Comparison of ENCODE assay signal across 7 cellular contexts in the genomic region with DNA sequence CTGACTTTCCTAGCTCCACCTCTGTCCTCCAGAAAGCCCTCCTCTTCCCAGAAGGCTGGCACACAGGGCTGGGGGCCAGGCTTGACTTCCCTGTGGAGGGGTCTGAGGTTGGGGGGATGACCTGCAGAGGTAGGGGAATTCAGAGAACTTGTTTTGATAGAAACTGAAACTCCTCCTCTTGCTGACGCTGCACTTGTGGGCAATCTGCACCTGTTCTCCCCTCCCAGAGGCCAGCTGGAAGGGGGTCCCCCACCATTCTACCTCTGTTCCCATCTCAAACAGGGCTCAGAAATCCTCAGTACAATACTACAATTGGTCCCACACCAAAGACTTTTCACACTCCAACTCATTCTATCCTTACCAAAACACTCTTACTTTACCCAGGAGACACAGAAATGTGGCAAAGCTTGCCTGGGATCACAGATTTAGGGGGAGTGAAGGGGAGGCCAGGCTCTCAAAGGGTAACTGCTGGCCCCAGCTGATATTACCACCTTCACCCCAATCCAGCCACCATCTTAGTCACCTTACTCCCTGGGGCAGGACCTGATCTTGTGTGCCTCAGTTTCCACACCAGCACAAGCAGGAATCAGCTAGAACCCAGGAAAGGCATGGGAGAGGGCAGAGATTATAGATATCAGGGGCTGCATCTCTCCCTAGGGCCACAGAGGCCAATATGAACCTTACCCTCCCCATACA. TPM values are rescaled to one million over a fixed set of nuclear protein-coding genes. Genes with fewer than 3 reads are reported as not detected.
DNase-seq lines count a peak whose midpoint lies in the region; ATAC-seq lines count a peak whose summit lies in the region.

No MANE protein-coding gene starts in this region.

- peaks cover 94% of the 10 kb centered on the region for H3K4me1 Mint-ChIP-seq in stimulated activated memory B cell treated with anti-CD40 and anti-IgM and Interleukin-4, amounts not matched to agents 10 μg/mL and 1 μg/mL and 100 μg/mL, for 72 hours

- H3K4me3 Mint-ChIP-seq in stimulated activated memory B cell treated with anti-CD40 and anti-IgM and Interleukin-4, amounts not matched to agents 10 μg/mL and 1 μg/mL and 100 μg/mL, for 72 hours: peak overlapping the region; percentile 62

- peak overlapping the region; percentile 91 for H3K27ac Mint-ChIP-seq in stimulated activated memory B cell treated with anti-CD40 and anti-IgM and Interleukin-4, amounts not matched to agents 10 μg/mL and 1 μg/mL and 100 μg/mL, for 72 hours

- DNase-seq in activated naive CD4-positive, alpha-beta T cell treated with Interleukin-2 at 50 U/mL for 16 hours: peak; percentile 79
- DNase-seq in SK-N-DZ (ENCODE audit: low spot score) (no peak), NCI-H526 (lab: John Stamatoyannopoulos, UW) (no peak), COLO829 (ENCODE audit: low spot score) (no peak)

- H3K36me3 Mint-ChIP-seq in stimulated activated memory B cell treated with anti-CD40 and anti-IgM and Interleukin-4, amounts not matched to agents 10 μg/mL and 1 μg/mL and 100 μg/mL, for 72 hours: peaks cover 37% of the 10 kb centered on the region

- ATAC-seq in GM21381 (IDR thresholded peaks at IDR 0.05; ENCODE audit: unreplicated experiment) (peak; percentile 41), HG03565 (IDR thresholded peaks at IDR 0.05; ENCODE audit: unreplicated experiment) (peak; percentile 40)
- ATAC-seq in stimulated activated memory B cell treated with anti-CD40 and anti-IgM and Interleukin-4, amounts not matched to agents 10 μg/mL and 1 μg/mL and 100 μg/mL, for 72 hours: peak; percentile 70

- H3K9me3 Mint-ChIP-seq in stimulated activated memory B cell treated with anti-CD40 and anti-IgM and Interleukin-4, amounts not matched to agents 10 μg/mL and 1 μg/mL and 100 μg/mL, for 72 hours: no peaks in the 10 kb centered on the region

- H3K27me3 Mint-ChIP-seq in stimulated activated memory B cell treated with anti-CD40 and anti-IgM and Interleukin-4, amounts not matched to agents 10 μg/mL and 1 μg/mL and 100 μg/mL, for 72 hours: no peaks in the 10 kb centered on the region

RNA-seq across cellular contexts. Expression of a gene that starts 18.5 kb away (rescaled TPM):
- polyA plus RNA-seq in SK-N-DZ (2014; cell fraction: cytosol; rRNA removed): 28.2 and 37.9 TPM in 2 replicates
- polyA plus RNA-seq in SK-N-DZ (2014; cell fraction: nucleus; rRNA removed): 51.9 and 54.4 TPM in 2 replicates

RNA-seq across cellular contexts. Expression of a gene that starts 20.0 kb away (rescaled TPM):
- 10.6 and 11.2 TPM in 2 replicates for polyA plus RNA-seq in SK-N-DZ (2014; cell fraction: cytosol; rRNA removed)
- 6.1 and 6.7 TPM in 2 replicates for polyA plus RNA-seq in SK-N-DZ (2014; cell fraction: nucleus; rRNA removed)

RNA-seq across cellular contexts. Expression of a gene that starts 27.4 kb away (rescaled TPM):
- 11.0 and 16.5 TPM in 2 replicates for polyA plus RNA-seq in SK-N-DZ (2014; cell fraction: cytosol; rRNA removed)
- 13.2 and 21.5 TPM in 2 replicates for polyA plus RNA-seq in SK-N-DZ (2014; cell fraction: nucleus; rRNA removed)

RNA-seq across cellular contexts. Expression of a gene that starts 32.8 kb away (rescaled TPM):
- polyA plus RNA-seq in SK-N-DZ (2014; cell fraction: cytosol; rRNA removed): 0.51 and 0.71 TPM in 2 replicates
- polyA plus RNA-seq in SK-N-DZ (2014; cell fraction: nucleus; rRNA removed): 5.2 and 7.2 TPM in 2 replicates

RNA-seq across cellular contexts. Expression of a gene that starts 41.1 kb away (rescaled TPM):
- polyA plus RNA-seq in SK-N-DZ (2014; cell fraction: cytosol; rRNA removed): 33.6 and 38.2 TPM in 2 replicates
- 35.0 and 48.2 TPM in 2 replicates for polyA plus RNA-seq in SK-N-DZ (2014; cell fraction: nucleus; rRNA removed)
